Comparison of ENCODE assay signal across 24 cellular contexts in genomic region chr11:108984021-108984420, GRCh38.
DNase-seq lines count a peak whose midpoint lies in the region; FAIRE-seq and TF ChIP-seq lines count a peak whose summit lies in the region.
"Had no signal": no experiment of that assay in that cellular context is flagged by ENCODE, and none has a peak within 500 bp of the region (broad histone marks: within the 10 kb centered on the region; RNA-seq: fewer than 3 reads in every experiment).

No MANE protein-coding gene starts in this region.

- in situ Hi-C loops in ACHN (cut with HindIII; ENCODE audit: low pct_ligation_motif_present, low pct_unique_long_range_greater_than_20kb, low sequenced_read_pairs): no loop called here

- peaks cover 0 to 17% (median 2%) of the 10 kb centered on the region in 5 experiments for H3K9me3 Mint-ChIP-seq in brain
- no peaks in the 10 kb centered on the region for H3K9me3 Mint-ChIP-seq in nephron progenitor cell
- H3K9me3 Mint-ChIP-seq: H9 had no signal

- TF ChIP-seq POLR2A in GM12892 (IDR thresholded peaks at IDR 0.05; ENCODE audit: low read depth, low read length): no peak

- DNase-seq in RCC 7860 (ENCODE audit: low spot score): peak; percentile 64
- DNase-seq in nephron progenitor cell: no peak
- DNase-seq in GM12892 (ENCODE audit: insufficient read length): no peak
- DNase-seq in activated gamma-delta T cell treated with Interleukin-2 at 50 U/mL for 16 hours: no peak
- DNase-seq in ACHN: no peak
- no peak for DNase-seq in hepatic stellate cell (ENCODE audit: low spot score)
- DNase-seq: CD8-positive, alpha-beta memory T cell; DMS 273 treated with DMSO at 0.1 percent for 48 hours; DMS79; GDM1; H9; IMR-90; KG1; MM.1S; NCI-H2029; NCI-H446 treated with DMSO at 0.1 percent for 48 hours; NCI-H526 treated with DMSO at 0.1 percent for 48 hours; PC-9; Right ventricle myocardium superior; RPMI8226 had no signal

- no peaks in the 10 kb centered on the region for H3K27me3 Mint-ChIP-seq in brain
- no peaks in the 10 kb centered on the region for H3K27me3 Mint-ChIP-seq in nephron progenitor cell (ENCODE audit: low read depth, poor library complexity)

- H3K27ac Mint-ChIP-seq in brain: peak overlapping the region in 3 of 5 experiments; percentile 48 to 93 (median 82)
- peak overlapping the region; percentile 15 for H3K27ac Mint-ChIP-seq in nephron progenitor cell
- H3K27ac Mint-ChIP-seq: B cell; CD8-positive, alpha-beta memory T cell; GM23338; H9 had no signal

- FAIRE-seq in RCC 7860 (lab: Jason Lieb, UNC) (no peak), GM12892 (lab: Jason Lieb, UNC) (no peak)
- FAIRE-seq: GM12891 had no signal

- H3K4me1 Mint-ChIP-seq in brain (peaks cover 24% of the 10 kb centered on the region), nephron progenitor cell (peaks cover 34% of the 10 kb centered on the region)
- H3K4me1 Mint-ChIP-seq: B cell; CD8-positive, alpha-beta memory T cell had no signal

- H3K4me3 Mint-ChIP-seq in brain (no peak overlapping the region), nephron progenitor cell (no peak overlapping the region)
- H3K4me3 Mint-ChIP-seq: B cell; CD8-positive, alpha-beta memory T cell; GM23338; H9 had no signal

- TF ChIP-seq CTCF in brain (conservative IDR thresholded peaks at IDR 0.05) (no peak), nephron progenitor cell (IDR thresholded peaks at IDR 0.05) (no peak)

- no peaks in the 10 kb centered on the region for H3K36me3 Mint-ChIP-seq in brain
- no peaks in the 10 kb centered on the region for H3K36me3 Mint-ChIP-seq in nephron progenitor cell (ENCODE audit: low read depth)
- H3K36me3 Mint-ChIP-seq: CD8-positive, alpha-beta memory T cell had no signal
